Comparison of ENCODE assay signal across 8 cellular contexts in the genomic region with DNA sequence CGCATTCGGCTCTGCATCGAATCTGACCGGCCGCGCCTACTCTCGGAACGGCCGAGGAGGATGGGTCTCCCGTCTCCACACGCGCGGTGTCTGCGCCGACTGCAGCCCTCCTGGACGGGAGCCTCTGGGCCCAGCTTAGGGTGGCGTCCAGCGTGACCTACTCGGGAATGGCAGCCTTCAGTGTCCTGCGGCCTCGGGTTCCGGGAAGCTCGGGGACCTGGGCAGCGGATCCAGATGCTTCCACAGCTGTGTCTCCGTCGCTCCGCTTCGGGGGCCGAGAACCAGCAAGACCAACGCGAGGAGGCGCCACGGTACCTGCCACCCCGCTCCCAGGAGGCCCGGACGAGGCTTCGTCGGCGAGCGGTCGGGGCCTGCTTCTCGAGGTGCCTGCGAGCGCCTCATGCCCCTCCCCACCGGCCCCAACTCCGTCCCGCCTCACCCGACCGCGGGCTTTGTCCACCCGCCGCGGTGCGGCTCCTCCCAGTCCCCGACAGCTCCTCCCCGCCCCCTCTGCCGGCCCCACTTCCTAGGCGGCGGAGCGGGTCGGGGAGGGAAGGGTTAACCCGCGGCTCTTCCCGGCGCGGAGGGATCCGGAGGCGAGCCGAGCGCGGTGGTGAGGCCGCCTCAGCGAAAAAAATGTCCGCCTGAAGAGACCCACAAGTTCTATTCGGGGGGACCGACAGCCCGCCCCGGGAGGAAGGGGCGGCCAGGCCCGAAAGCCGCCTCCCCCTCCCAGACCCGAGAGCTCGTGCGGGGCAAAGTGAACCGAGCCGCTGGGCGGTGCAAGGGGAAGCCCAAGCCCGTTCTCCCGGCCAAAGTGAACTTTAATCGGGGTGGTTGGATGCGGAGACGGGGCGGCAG. TPM values are rescaled to one million over a fixed set of nuclear protein-coding genes. Genes with fewer than 3 reads are reported as not detected.
DNase-seq lines count a peak whose midpoint lies in the region; ATAC-seq and TF ChIP-seq lines count a peak whose summit lies in the region.

A gene (plus strand): TSS at position 599 of the 861 bp plus-strand sequence. CDS start 1,270 bp downstream, outside the sequence.

- H3K4me1 Mint-ChIP-seq in Calu3 (ENCODE audit: low read depth, unreplicated experiment) (peaks cover 46% of the 10 kb centered on the region), mesothelial cell of epicardium (peaks cover 31% of the 10 kb centered on the region)

- H3K9me3 Mint-ChIP-seq in Calu3 (ENCODE audit: low read depth, unreplicated experiment) (no peaks in the 10 kb centered on the region), mesothelial cell of epicardium (peaks cover 11% of the 10 kb centered on the region)

- H3K9me3 ChIP-seq in HUES48 (ENCODE audit: control insufficient read depth, insufficient read depth, low read length): no peaks in the 10 kb centered on the region
- H3K9me3 ChIP-seq in NT2/D1 (ENCODE audit: insufficient read depth, low read length): peaks cover 6% of the 10 kb centered on the region; the same call in 1 of the 2 replicates

- ATAC-seq in GM21381 (IDR thresholded peaks at IDR 0.05; ENCODE audit: unreplicated experiment): peak; percentile 81

- peak within 1 kb of the TSS; percentile 91 for H3K4me3 ChIP-seq in HUES48 (ENCODE audit: low read depth, low read length)
- peak within 1 kb of the TSS; percentile 59 for H3K4me3 ChIP-seq in NT2/D1 (ENCODE audit: insufficient read length, low read depth)

- peaks cover 25% of the 10 kb centered on the region for H3K4me1 ChIP-seq in HUES48 (ENCODE audit: control insufficient read depth, insufficient read depth, low read length)
- H3K4me1 ChIP-seq in NT2/D1 (ENCODE audit: insufficient read depth, insufficient read length): peaks cover 4% of the 10 kb centered on the region

- BruUV-seq in Calu3 (replicated peaks; lab: Mats Ljungman, UMichigan): no TSS peak

- peak within 1 kb of the TSS; percentile 88 for H3K9ac ChIP-seq in HUES48 (ENCODE audit: low read depth, low read length)
- H3K9ac ChIP-seq in NT2/D1 (ENCODE audit: insufficient read length, low read depth): peak within 1 kb of the TSS; percentile 92

- H3K36me3 ChIP-seq in HUES48 (ENCODE audit: control insufficient read depth, insufficient read depth, low read length) (peaks cover 26% of the 10 kb centered on the region), NT2/D1 (ENCODE audit: insufficient read depth, insufficient read length, low read length) (peaks cover 45% of the 10 kb centered on the region)

- DNase-seq in Calu3 (peak; percentile 97), NT2/D1 (ENCODE audit: low read depth, low spot score) (peak; percentile 92), mesothelial cell of epicardium (ENCODE audit: low spot score in 2 of 2, unreplicated experiment in 2 of 2) (peak; percentile 91 to 95)
- peak; percentile 70 for DNase-seq in activated CD8-positive, alpha-beta memory T cell treated with anti-CD3 and anti-CD28 coated beads, Interleukin-2, amount 50 U/mL, for 1 hour (ENCODE audit: extremely low read depth)
- peak; percentile 87 to 89 for DNase-seq in stimulated activated CD8-positive, alpha-beta memory T cell treated with anti-CD3 and anti-CD28 coated beads, Interleukin-15, amount 100 ng/mL, for 48 hours (ENCODE audit: low read depth in 2 of 2)

- H3K36me3 Mint-ChIP-seq in Calu3 (ENCODE audit: insufficient read depth, unreplicated experiment) (peaks cover 44% of the 10 kb centered on the region), mesothelial cell of epicardium (peaks cover 16% of the 10 kb centered on the region)

- CTCF ChIA-PET in Calu3 (lab: Charles Lee): interaction anchor here (0.6 to 1.2 kb wide), 10 partner anchors 12 to 422 kb away, joined by 3 to 6 read pairs (median 3); no protein-coding TSS in a partner anchor

- H3K27ac Mint-ChIP-seq in Calu3 (ENCODE audit: unreplicated experiment) (peak within 1 kb of the TSS; percentile 98), mesothelial cell of epicardium (peak within 1 kb of the TSS; percentile 92)

- TF ChIP-seq CTCF in Calu3 (IDR thresholded peaks at IDR 0.05; ENCODE audit: unreplicated experiment) (peak; percentile 44), mesothelial cell of epicardium (IDR thresholded peaks at IDR 0.05; ENCODE audit: unreplicated experiment) (no peak)

- H3K27ac ChIP-seq in HUES48 (ENCODE audit: low read depth, low read length): peak within 1 kb of the TSS; percentile 92

- intact Hi-C loops in Calu3 (cut with micrococcal nuclease; ENCODE audit: unreplicated experiment): loop anchor here (1.0 kb wide), 1 partner anchor 31 kb away; no protein-coding TSS in a partner anchor

- H3K4me3 Mint-ChIP-seq in Calu3 (ENCODE audit: low read depth, unreplicated experiment) (peak within 1 kb of the TSS; percentile 98), mesothelial cell of epicardium (peak within 1 kb of the TSS; percentile 83)

- H3K27me3 ChIP-seq in HUES48 (ENCODE audit: control insufficient read depth, insufficient read depth, low read length) (peaks cover 11% of the 10 kb centered on the region), NT2/D1 (ENCODE audit: insufficient read depth, insufficient read length) (peaks cover 7% of the 10 kb centered on the region)

- in situ Hi-C loops in endometrial microvascular endothelial cells (cut with HindIII; ENCODE audit: inconsistent ontology term, low pct_unique_long_range_greater_than_20kb, low sequenced_read_pairs): no loop called here

- H3K27me3 Mint-ChIP-seq in Calu3 (ENCODE audit: unreplicated experiment): no peaks in the 10 kb centered on the region
- H3K27me3 Mint-ChIP-seq in mesothelial cell of epicardium (ENCODE audit: low read depth): no peaks in the 10 kb centered on the region

RNA-seq across cellular contexts. Expression of the gene that starts here (rescaled TPM):
- total RNA-seq in Calu3 (2022) (115 and 127 TPM in 2 replicates), endometrial microvascular endothelial cells (ENCODE audit: inconsistent ontology term) (40.4 TPM), mesothelial cell of epicardium (188 to 194 TPM (median 192 TPM) in 3 replicates)

Comparison
In these comparisons a context has a peak if more than half of its experiments do, and no peak if none do; other contexts are left out.
1. Peak in every context shown above with its lines: DNase-seq, ATAC-seq, H3K4me3 ChIP-seq and H3K27ac ChIP-seq.